Comparison of ENCODE assay signal across 32 cellular contexts in the genomic region with DNA sequence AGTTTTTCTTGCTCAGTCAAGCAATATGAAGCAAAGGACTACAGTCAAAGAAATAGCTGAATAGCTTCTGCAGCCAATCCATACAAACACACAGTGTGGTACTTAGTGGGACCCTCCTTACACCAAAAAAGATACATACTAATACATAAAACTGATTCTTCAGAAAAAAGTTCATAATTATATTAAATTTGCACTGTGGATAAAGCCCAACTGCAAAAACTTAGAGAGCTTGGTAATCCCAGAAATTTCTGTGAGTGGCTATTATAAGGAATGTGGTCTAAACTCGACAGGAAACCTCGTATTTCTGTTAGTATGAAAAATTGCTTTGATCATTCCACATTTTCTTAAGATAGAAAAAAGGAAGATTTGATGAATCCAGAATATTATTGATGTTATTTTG.
"Had no signal": no experiment of that assay in that cellular context is flagged by ENCODE, and none has a peak within 500 bp of the region (broad histone marks: within the 10 kb centered on the region; RNA-seq: fewer than 3 reads in every experiment).

No MANE protein-coding gene starts in this region.

- H3K4me3 ChIP-seq: adrenal gland, ascending aorta, body of pancreas, breast epithelium, cardiac muscle cell had no signal

- H3K27ac ChIP-seq: adrenal gland, ascending aorta, body of pancreas, brain microvascular endothelial cell, breast epithelium, cardiac muscle cell had no signal

- H3K36me3 ChIP-seq: adrenal gland, ascending aorta, brain microvascular endothelial cell, breast epithelium, cardiac muscle cell had no signal

- ATAC-seq: activated naive CD4-positive, alpha-beta T cell treated with anti-CD3 and anti-CD28 coated beads, Interleukin-2, amount 50 U/mL, for 72 hours; activated naive CD8-positive, alpha-beta T cell treated with anti-CD3 and anti-CD28 coated beads, Interleukin-2, amount 50 U/mL, for 24 hours; activated T-cell treated with anti-CD3 and anti-CD28 coated beads, Interleukin-2, amount 50 U/mL, for 4 hours; activated T-cell treated with anti-CD3 and anti-CD28 coated beads, Interleukin-2, amount 50 U/mL, for 72 hours; activated T-helper 17 cell treated with anti-CD3 and anti-CD28 coated beads, Interleukin-2, amount 50 U/mL, for 72 hours; body of pancreas had no signal

- DNase-seq: activated effector memory CD4-positive, alpha-beta T cell treated with anti-CD3 and anti-CD28 coated beads, Interleukin-2, amount 50 U/mL, for 16 hours; activated effector memory CD4-positive, alpha-beta T cell treated with Interleukin-2 at 50 U/mL for 16 hours; activated gamma-delta T cell; activated gamma-delta T cell treated with Interleukin-2 at 50 U/mL for 16 hours; activated naive CD4-positive, alpha-beta T cell; activated naive CD4-positive, alpha-beta T cell treated with anti-CD3 and anti-CD28 coated beads for 36 hours; activated naive CD4-positive, alpha-beta T cell treated with anti-CD3 and anti-CD28 coated beads, Interleukin-2, amount 10 ng/mL, durations not matched to agents 7 days and 5 days; activated naive CD4-positive, alpha-beta T cell treated with anti-CD3 and anti-CD28 coated beads, Interleukin-2, amount 50 U/mL, for 16 hours; activated naive CD4-positive, alpha-beta T cell treated with Interleukin-2 at 50 U/mL for 16 hours; activated naive CD8-positive, alpha-beta T cell treated with anti-CD3 and anti-CD28 coated beads for 36 hours; activated naive CD8-positive, alpha-beta T cell treated with anti-CD3 and anti-CD28 coated beads, Interleukin-2, amount 10 ng/mL, durations not matched to agents 7 days and 5 days; activated naive CD8-positive, alpha-beta T cell treated with anti-CD3 and anti-CD28 coated beads, Interleukin-2, amount 50 U/mL, for 24 hours; activated T-cell treated with anti-CD3 and anti-CD28 coated beads, Interleukin-2, amount 50 U/mL, for 4 hours; activated T-cell treated with anti-CD3 and anti-CD28 coated beads, Interleukin-2, amount 50 U/mL, for 48 hours; activated T-cell treated with anti-CD3 and anti-CD28 coated beads, Interleukin-2, amount 50 U/mL, for 72 hours; adrenal gland; amniotic stem cell; amygdala; anterior cingulate cortex; aorta; body of pancreas; brain microvascular endothelial cell; caudate nucleus; central memory CD4-positive, alpha-beta T cell; cerebellar nuclear complex had no signal

- H3K4me1 ChIP-seq: adrenal gland, body of pancreas, breast epithelium had no signal

- FAIRE-seq: astrocyte, bronchial epithelial cell had no signal

- H3K27me3 ChIP-seq: adrenal gland, ascending aorta, body of pancreas, brain microvascular endothelial cell, breast epithelium, cardiac muscle cell had no signal

- H3K9me3 ChIP-seq: adrenal gland, ascending aorta, body of pancreas, breast epithelium had no signal
